Comparison of ENCODE assay signal across 11 cellular contexts in genomic region chrX:64842492-64842891, GRCh38.
DNase-seq lines count a peak whose midpoint lies in the region; ATAC-seq lines count a peak whose summit lies in the region.
"Had no signal": no experiment of that assay in that cellular context is flagged by ENCODE, and none has a peak within 500 bp of the region (broad histone marks: within the 10 kb centered on the region; RNA-seq: fewer than 3 reads in every experiment).

No MANE protein-coding gene starts in this region.

- no peak overlapping the region for H3K4me3 ChIP-seq in H7 (ENCODE audit: insufficient read depth, low read depth, low read length)

- DNase-seq in NAMALWA (ENCODE audit: low spot score): peak; percentile 69
- DNase-seq in central memory CD4-positive, alpha-beta T cell: peak; percentile 6
- DNase-seq in HK-2 (ENCODE audit: unreplicated experiment): no peak
- DNase-seq in H7: no peak
- DNase-seq in DMS114 treated with DMSO at 0.1 percent for 48 hours (lab: John Stamatoyannopoulos, UW; ENCODE audit: unreplicated experiment): no peak
- DNase-seq: left colon; NCI-H446 treated with DMSO at 0.1 percent for 48 hours; stimulated activated CD4-positive, alpha-beta T cell treated with anti-CD3 and anti-CD28 coated beads, Interleukin-2, amount 100 ng/mL, for 24 hours had no signal

- H3K36me3 ChIP-seq in H7 (replicated peaks; ENCODE audit: control insufficient read depth, insufficient read depth, low read length): no peaks in the 10 kb centered on the region

- peak; percentile 81 for ATAC-seq in GM18867 (IDR thresholded peaks at IDR 0.05; ENCODE audit: unreplicated experiment)
- peak; percentile 90 for ATAC-seq in GM21529 (IDR thresholded peaks at IDR 0.05; ENCODE audit: unreplicated experiment)
- no peak for ATAC-seq in GM19463 (IDR thresholded peaks at IDR 0.05; ENCODE audit: unreplicated experiment)
- ATAC-seq: left colon had no signal

- H3K27me3 ChIP-seq in H7 (ENCODE audit: control insufficient read depth, insufficient read depth, low read length): no peaks in the 10 kb centered on the region

Comparison
In these comparisons a context has a peak if more than half of its experiments do, and no peak if none do; other contexts are left out.
1. DNase-seq: peak in NAMALWA (single experiment) and central memory CD4-positive, alpha-beta T cell (single experiment); none in HK-2 (single experiment), H7 (single experiment) and DMS114 treated with DMSO at 0.1 percent for 48 hours (single experiment).